1 cellular context compared by ENCODE assay signal in the genomic region with DNA sequence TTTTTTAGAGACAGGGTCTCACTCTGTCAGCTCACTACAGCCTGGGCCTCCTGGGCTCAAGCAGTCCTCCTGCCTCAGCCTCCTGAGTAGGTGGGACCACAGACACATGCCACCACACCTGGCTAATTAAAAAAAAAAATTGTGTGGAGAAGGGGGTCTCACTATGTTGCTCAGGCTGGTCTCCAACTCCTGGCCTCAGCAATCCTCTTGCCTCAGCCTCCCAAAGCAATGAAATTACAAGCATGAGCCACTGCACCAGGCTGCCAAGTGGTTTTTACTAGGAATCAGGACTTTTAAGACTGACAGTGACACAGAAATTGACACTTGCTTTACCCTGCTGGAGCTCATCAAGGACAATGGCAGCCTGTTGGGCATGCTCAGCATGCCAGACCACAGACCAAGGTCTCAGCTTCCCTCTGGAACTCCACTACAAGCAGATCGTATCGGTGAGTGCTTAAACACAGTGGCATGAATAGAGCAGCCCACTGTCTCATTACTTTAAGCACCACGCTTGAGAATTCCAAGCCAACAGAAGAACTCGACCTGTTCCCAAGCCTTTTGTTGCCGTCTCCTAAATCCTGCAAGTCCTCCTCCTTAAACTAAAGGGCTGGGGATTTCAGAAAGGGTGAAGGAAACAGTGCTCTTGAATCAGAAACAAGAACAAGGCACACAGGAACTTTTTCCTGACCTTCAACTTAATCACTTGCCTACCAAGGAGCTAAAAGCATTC.
TF ChIP-seq lines count a peak whose summit lies in the region.

No MANE protein-coding gene starts in this region.

TF ChIP-seq in SK-N-SH, 30 proteins besides CTCF, POLR2A, EP300 and RAD21 (continued from another document):
- no peak for TF ChIP-seq RXRA (IDR thresholded peaks at IDR 0.05; ENCODE audit: borderline replicate concordance, low read depth)
- no peak for TF ChIP-seq FOSL2 (IDR thresholded peaks at IDR 0.05; ENCODE audit: borderline replicate concordance, low read depth)
- TF ChIP-seq GABPA (IDR thresholded peaks at IDR 0.05; ENCODE audit: low read depth): no peak
- TF ChIP-seq YY1 (IDR thresholded peaks at IDR 0.05; ENCODE audit: low read depth): no peak
- no peak for TF ChIP-seq RFX5 (IDR thresholded peaks at IDR 0.05; ENCODE audit: low read length)
- no peak for TF ChIP-seq POLR2AphosphoS5 (IDR thresholded peaks at IDR 0.05; ENCODE audit: low read depth, low read length)
- TF ChIP-seq ELF1 (IDR thresholded peaks at IDR 0.05): no peak
- TF ChIP-seq MXI1 (IDR thresholded peaks at IDR 0.05; ENCODE audit: low read depth, low read length): no peak
TF ChIP-seq in SK-N-SH: peak in this region for 0.
